Comparison of ENCODE assay signal across 1 cellular context in genomic region chr2:175180701-175181103, GRCh38.
TF ChIP-seq lines count a peak whose summit lies in the region.

No MANE protein-coding gene starts in this region.

TF ChIP-seq in endothelial cell of umbilical vein, 7 proteins besides CTCF, POLR2A, EP300 and RAD21 (continued from another document):
- no peak for TF ChIP-seq MAX (IDR thresholded peaks at IDR 0.05; ENCODE audit: insufficient read depth, insufficient read length)
